1 cellular context compared by ENCODE assay signal in genomic region chr6:28443112-28443773, GRCh38.
TF ChIP-seq lines count a peak whose summit lies in the region.

ZSCAN23 (minus strand) TSS chr6:28443491; CDS start chr6:28436266, 7,225 bp downstream.

TF ChIP-seq in K562, 482 proteins besides CTCF, POLR2A, EP300 and RAD21 (continued from another document):
- TF ChIP-seq PBX2 (CRISPR knock-in tag; IDR thresholded peaks at IDR 0.05; ENCODE audit: low read depth): no peak
- 0 out of 2 replicates have a peak, but pooled peaks have one; percentile 10 for TF ChIP-seq PBX2 (tag; conservative IDR thresholded peaks at IDR 0.05; ENCODE audit: low read depth)
- TF ChIP-seq ARID4B (CRISPR knock-in tag; IDR thresholded peaks at IDR 0.05): no peak
- TF ChIP-seq ZBTB33 (CRISPR knock-in tag; IDR thresholded peaks at IDR 0.05): peak; percentile 89
- TF ChIP-seq ZBTB40 (IDR thresholded peaks at IDR 0.05): peak; percentile 88
- no peak for TF ChIP-seq ZBTB40 (CRISPR knock-in tag; IDR thresholded peaks at IDR 0.05)
- TF ChIP-seq ZFX (CRISPR knock-in tag; IDR thresholded peaks at IDR 0.05): 0 out of 2 replicates have a peak, but pooled peaks have one; percentile 11
- no peak for TF ChIP-seq ZNF407 (IDR thresholded peaks at IDR 0.05; ENCODE audit: low read depth)
- TF ChIP-seq ATF1 (CRISPR knock-in tag; IDR thresholded peaks at IDR 0.05): no peak
- peak; percentile 84 for TF ChIP-seq ATF1 (tag; IDR thresholded peaks at IDR 0.05)
